8 cellular contexts compared by ENCODE assay signal in genomic region chr15:81023483-81024264, GRCh38. TPM values are rescaled to one million over a fixed set of nuclear protein-coding genes. Genes with fewer than 3 reads are reported as not detected.
DNase-seq lines count a peak whose midpoint lies in the region; ATAC-seq, FAIRE-seq and TF ChIP-seq lines count a peak whose summit lies in the region.

No MANE protein-coding gene starts in this region.

- no peak overlapping the region for H3K4ac ChIP-seq in trophoblast cell (ENCODE audit: low read depth, low read length)

- H2AK5ac ChIP-seq in trophoblast cell (ENCODE audit: low read length), result no peak overlapping the region

- H4K8ac ChIP-seq in trophoblast cell (ENCODE audit: low read depth, low read length), result no peak overlapping the region

- H3K36me3 Mint-ChIP-seq in CD4-positive, CD25-positive, alpha-beta regulatory T cell, result no peaks in the 10 kb centered on the region
- H3K36me3 Mint-ChIP-seq in activated CD8-positive, alpha-beta memory T cell treated with anti-CD3 and anti-CD28 coated beads, Interleukin-2, amount 10 ng/mL, durations not matched to agents 7 days and 5 days, result peaks cover 6% of the 10 kb centered on the region

- H3K14ac ChIP-seq in trophoblast cell (ENCODE audit: low read length), result no peak overlapping the region

- peak overlapping the region; percentile 62 for H3K4me3 ChIP-seq in CD4-positive, CD25-positive, alpha-beta regulatory T cell (ENCODE audit: low read depth, low read length)
- H3K4me3 ChIP-seq in gastroesophageal sphincter, result no peak overlapping the region
- no peak overlapping the region for H3K4me3 ChIP-seq in trophoblast cell (ENCODE audit: low read depth, low read length)
- no peak overlapping the region for H3K4me3 ChIP-seq in HAP-1

- H3K4me2 ChIP-seq in trophoblast cell (ENCODE audit: low read length), result no peak overlapping the region

- TF ChIP-seq EP300 in gastroesophageal sphincter (IDR thresholded peaks at IDR 0.05), result no peak

- H3K18ac ChIP-seq in trophoblast cell (ENCODE audit: low read length), result no peak overlapping the region

- no peak for TF ChIP-seq POLR2A in gastroesophageal sphincter (IDR thresholded peaks at IDR 0.05)
- no peak for TF ChIP-seq POLR2A in H54 (IDR thresholded peaks at IDR 0.05; ENCODE audit: low read depth, low read length)

- peak; percentile 28 to 52 for ATAC-seq in CD4-positive, CD25-positive, alpha-beta regulatory T cell (ENCODE audit: low read depth in 2 of 2)
- peak; percentile 86 for ATAC-seq in GM19397 (IDR thresholded peaks at IDR 0.05; ENCODE audit: unreplicated experiment)
- ATAC-seq in HG03460 (IDR thresholded peaks at IDR 0.05; ENCODE audit: unreplicated experiment), result peak; percentile 93
- ATAC-seq in activated CD8-positive, alpha-beta memory T cell treated with anti-CD3 and anti-CD28 coated beads, Interleukin-2, amount 10 ng/mL, durations not matched to agents 7 days and 5 days, result peak; percentile 85
- ATAC-seq in gastroesophageal sphincter, result peak; percentile 96

- no peaks in the 10 kb centered on the region for H3K79me1 ChIP-seq in trophoblast cell (ENCODE audit: low read length)

- H2AFZ ChIP-seq in trophoblast cell (ENCODE audit: insufficient read depth, low read length, poor library complexity), result no peak overlapping the region

- WGBS in gastroesophageal sphincter (ENCODE audit: low coverage in 1 of 2), 2 donors, result 33 to 71% methylated on average over 9 to 12 of the region's 13 CpGs
- WGBS in trophoblast cell (ENCODE audit: extremely low coverage, insufficient coverage, insufficient read length), result no CpG with 5 or more reads among the region's 13 CpGs

- peak overlapping the region in 2 of 3 donors; percentile 59 to 88 for H3K27ac Mint-ChIP-seq in CD4-positive, CD25-positive, alpha-beta regulatory T cell
- peak overlapping the region; percentile 93 for H3K27ac Mint-ChIP-seq in activated CD8-positive, alpha-beta memory T cell treated with anti-CD3 and anti-CD28 coated beads, Interleukin-2, amount 10 ng/mL, durations not matched to agents 7 days and 5 days

- DNase-seq in CD4-positive, CD25-positive, alpha-beta regulatory T cell, result peak in 1 of 3 donors; percentile 78
- peak; percentile 67 for DNase-seq in activated CD8-positive, alpha-beta memory T cell treated with anti-CD3 and anti-CD28 coated beads, Interleukin-2, amount 10 ng/mL, durations not matched to agents 7 days and 5 days
- DNase-seq in trophoblast cell (peak; percentile 79 to 89), HAP-1 (ENCODE audit: low spot score in 2 of 2) (no peak), H54 (ENCODE audit: insufficient read length, low spot score) (no peak)

- no peak overlapping the region for H2BK120ac ChIP-seq in trophoblast cell (ENCODE audit: insufficient read depth, low read length, poor library complexity)

- H2BK5ac ChIP-seq in trophoblast cell (ENCODE audit: low read depth, low read length, poor library complexity), result no peak overlapping the region

- TF ChIP-seq CTCF in gastroesophageal sphincter (IDR thresholded peaks at IDR 0.05), result no peak

- no peaks in the 10 kb centered on the region for H3K9me3 Mint-ChIP-seq in CD4-positive, CD25-positive, alpha-beta regulatory T cell
- H3K9me3 Mint-ChIP-seq in activated CD8-positive, alpha-beta memory T cell treated with anti-CD3 and anti-CD28 coated beads, Interleukin-2, amount 10 ng/mL, durations not matched to agents 7 days and 5 days (ENCODE audit: low read depth), result peaks cover 3% of the 10 kb centered on the region

- H3K27me3 Mint-ChIP-seq in CD4-positive, CD25-positive, alpha-beta regulatory T cell, result no peaks in the 10 kb centered on the region
- no peaks in the 10 kb centered on the region for H3K27me3 Mint-ChIP-seq in activated CD8-positive, alpha-beta memory T cell treated with anti-CD3 and anti-CD28 coated beads, Interleukin-2, amount 10 ng/mL, durations not matched to agents 7 days and 5 days

- CTCF ChIA-PET in activated CD8-positive, alpha-beta memory T cell treated with anti-CD3 and anti-CD28 coated beads, Interleukin-2, amount 10 ng/mL, durations not matched to agents 7 days and 5 days (lab: Charles Lee), result interaction anchor here (0.9 to 1.1 kb wide), 3 partner anchors 17 to 270 kb away, joined by 3 to 4 read pairs (median 3); no protein-coding TSS in a partner anchor

- H3K4me1 Mint-ChIP-seq in CD4-positive, CD25-positive, alpha-beta regulatory T cell, result peaks cover 10 to 18% (median 17%) of the 10 kb centered on the region in 4 donors
- peaks cover 39% of the 10 kb centered on the region for H3K4me1 Mint-ChIP-seq in activated CD8-positive, alpha-beta memory T cell treated with anti-CD3 and anti-CD28 coated beads, Interleukin-2, amount 10 ng/mL, durations not matched to agents 7 days and 5 days

- no peak overlapping the region for H3K9ac ChIP-seq in trophoblast cell (ENCODE audit: low read length)

- H3K36me3 ChIP-seq in CD4-positive, CD25-positive, alpha-beta regulatory T cell (ENCODE audit: control insufficient read depth, insufficient read depth, low read length), result no peaks in the 10 kb centered on the region
- no peaks in the 10 kb centered on the region for H3K36me3 ChIP-seq in gastroesophageal sphincter
- no peaks in the 10 kb centered on the region for H3K36me3 ChIP-seq in trophoblast cell (ENCODE audit: control insufficient read depth in 1 of 2, insufficient read depth in 2 of 2, low read length in 2 of 2)
- no peaks in the 10 kb centered on the region for H3K36me3 ChIP-seq in HAP-1 (replicated peaks)

- H3K27me3 ChIP-seq in CD4-positive, CD25-positive, alpha-beta regulatory T cell (ENCODE audit: control insufficient read depth, insufficient read depth, low read length), result no peaks in the 10 kb centered on the region
- H3K27me3 ChIP-seq in gastroesophageal sphincter, result no peaks in the 10 kb centered on the region
- no peaks in the 10 kb centered on the region for H3K27me3 ChIP-seq in trophoblast cell (ENCODE audit: insufficient read depth, low read length)
- no peaks in the 10 kb centered on the region for H3K27me3 ChIP-seq in HAP-1 (ENCODE audit: low read depth)

- no peak for FAIRE-seq in H54 (lab: Jason Lieb, UNC)

- no peak overlapping the region for H3K23ac ChIP-seq in trophoblast cell (ENCODE audit: low read length)

- H3K9me3 ChIP-seq in CD4-positive, CD25-positive, alpha-beta regulatory T cell (ENCODE audit: control insufficient read depth in 2 of 2, low read length in 2 of 2), result no peaks in the 10 kb centered on the region
- H3K9me3 ChIP-seq in gastroesophageal sphincter, result no peaks in the 10 kb centered on the region
- no peaks in the 10 kb centered on the region for H3K9me3 ChIP-seq in trophoblast cell (ENCODE audit: insufficient read depth, low read depth, low read length)
- H3K9me3 ChIP-seq in HAP-1, result no peaks in the 10 kb centered on the region

- H3K79me2 ChIP-seq in trophoblast cell (ENCODE audit: control insufficient read depth, insufficient read depth, low read length, poor library complexity), result no peaks in the 10 kb centered on the region

- H4K12ac ChIP-seq in trophoblast cell (ENCODE audit: low read depth, low read length), result no peak overlapping the region

- H3K4me1 ChIP-seq in CD4-positive, CD25-positive, alpha-beta regulatory T cell (ENCODE audit: control insufficient read depth, insufficient read depth, low read length, poor library complexity, severe bottlenecking), result peaks cover 10% of the 10 kb centered on the region
- peaks cover 0 to 18% (median 4%) of the 10 kb centered on the region in 3 donors for H3K4me1 ChIP-seq in gastroesophageal sphincter
- H3K4me1 ChIP-seq in trophoblast cell (ENCODE audit: control insufficient read depth in 1 of 2, insufficient read depth in 2 of 2, low read length in 2 of 2), result peaks cover 0 to 6% of the 10 kb centered on the region in 2 experiments
- H3K4me1 ChIP-seq in HAP-1, result no peaks in the 10 kb centered on the region

- no peak overlapping the region for H4K91ac ChIP-seq in trophoblast cell (ENCODE audit: low read depth, low read length)

- in situ Hi-C loops in HAP-1 (cut with MboI; ENCODE audit: low sequenced_read_pairs), result no loop called here

- H3K4me3 Mint-ChIP-seq in CD4-positive, CD25-positive, alpha-beta regulatory T cell, result peak overlapping the region in 2 of 4 donors; percentile 62 to 75
- H3K4me3 Mint-ChIP-seq in activated CD8-positive, alpha-beta memory T cell treated with anti-CD3 and anti-CD28 coated beads, Interleukin-2, amount 10 ng/mL, durations not matched to agents 7 days and 5 days, result peak overlapping the region; percentile 53

- no peak overlapping the region for H2BK12ac ChIP-seq in trophoblast cell (ENCODE audit: low read length)

- H3K27ac ChIP-seq in CD4-positive, CD25-positive, alpha-beta regulatory T cell (ENCODE audit: insufficient read depth, low read length, poor library complexity, severe bottlenecking), result no peak overlapping the region
- H3K27ac ChIP-seq in gastroesophageal sphincter (peak overlapping the region in 3 of 4 donors; percentile 65 to 83 (median 77)), trophoblast cell (ENCODE audit: low read depth, low read length) (no peak overlapping the region)

RNA-seq across cellular contexts. Expression of gene TLNRD1, which starts 23.0 kb away (rescaled TPM):
- total RNA-seq in CD4-positive, CD25-positive, alpha-beta regulatory T cell, result 17.7 TPM
- 1 to 10 TPM; 3.1 to 5.7 (median 4.5) TPM for polyA plus RNA-seq in CD4-positive, CD25-positive, alpha-beta regulatory T cell
- 10 to 100 TPM; 31.2 to 32.3 TPM for total RNA-seq in activated CD8-positive, alpha-beta memory T cell treated with anti-CD3 and anti-CD28 coated beads, Interleukin-2, amount 10 ng/mL, durations not matched to agents 7 days and 5 days
- 10 to 100 TPM; 17.0 to 31.9 (median 25.9) TPM for total RNA-seq in gastroesophageal sphincter
- 14.0 and 14.4 TPM in 2 replicates for polyA plus RNA-seq in trophoblast cell (2013)

RNA-seq across cellular contexts. Expression of gene MESD, which starts 34.1 kb away (rescaled TPM):
- total RNA-seq in CD4-positive, CD25-positive, alpha-beta regulatory T cell, result 18.4 TPM
- polyA plus RNA-seq in CD4-positive, CD25-positive, alpha-beta regulatory T cell, result 10 to 100 TPM; 28.7 to 34.1 (median 31.3) TPM
- 10 to 100 TPM; 27.6 to 27.8 TPM for total RNA-seq in activated CD8-positive, alpha-beta memory T cell treated with anti-CD3 and anti-CD28 coated beads, Interleukin-2, amount 10 ng/mL, durations not matched to agents 7 days and 5 days
- total RNA-seq in gastroesophageal sphincter, result 10 to 100 TPM; 16.2 to 26.9 (median 20.1) TPM
- 50.6 and 52.8 TPM in 2 replicates for polyA plus RNA-seq in trophoblast cell (2013)

Comparison
In these comparisons a context has a peak if more than half of its experiments do, and no peak if none do; other contexts are left out.
1. ATAC-seq: peak in every context shown above with its lines; median percentile 96 in gastroesophageal sphincter; 93 in HG03460; 86 in GM19397; 85 in activated CD8-positive, alpha-beta memory T cell treated with anti-CD3 and anti-CD28 coated beads, Interleukin-2, amount 10 ng/mL, durations not matched to agents 7 days and 5 days; 40 in CD4-positive, CD25-positive, alpha-beta regulatory T cell.
2. DNase-seq: peak in activated CD8-positive, alpha-beta memory T cell treated with anti-CD3 and anti-CD28 coated beads, Interleukin-2, amount 10 ng/mL, durations not matched to agents 7 days and 5 days (single experiment) and trophoblast cell (2 of 2); none in HAP-1 (0 of 2) and H54 (single experiment).
3. H3K27ac ChIP-seq: peak in gastroesophageal sphincter (3 of 4); none in CD4-positive, CD25-positive, alpha-beta regulatory T cell (single experiment) and trophoblast cell (single experiment).